In the genomic region with DNA sequence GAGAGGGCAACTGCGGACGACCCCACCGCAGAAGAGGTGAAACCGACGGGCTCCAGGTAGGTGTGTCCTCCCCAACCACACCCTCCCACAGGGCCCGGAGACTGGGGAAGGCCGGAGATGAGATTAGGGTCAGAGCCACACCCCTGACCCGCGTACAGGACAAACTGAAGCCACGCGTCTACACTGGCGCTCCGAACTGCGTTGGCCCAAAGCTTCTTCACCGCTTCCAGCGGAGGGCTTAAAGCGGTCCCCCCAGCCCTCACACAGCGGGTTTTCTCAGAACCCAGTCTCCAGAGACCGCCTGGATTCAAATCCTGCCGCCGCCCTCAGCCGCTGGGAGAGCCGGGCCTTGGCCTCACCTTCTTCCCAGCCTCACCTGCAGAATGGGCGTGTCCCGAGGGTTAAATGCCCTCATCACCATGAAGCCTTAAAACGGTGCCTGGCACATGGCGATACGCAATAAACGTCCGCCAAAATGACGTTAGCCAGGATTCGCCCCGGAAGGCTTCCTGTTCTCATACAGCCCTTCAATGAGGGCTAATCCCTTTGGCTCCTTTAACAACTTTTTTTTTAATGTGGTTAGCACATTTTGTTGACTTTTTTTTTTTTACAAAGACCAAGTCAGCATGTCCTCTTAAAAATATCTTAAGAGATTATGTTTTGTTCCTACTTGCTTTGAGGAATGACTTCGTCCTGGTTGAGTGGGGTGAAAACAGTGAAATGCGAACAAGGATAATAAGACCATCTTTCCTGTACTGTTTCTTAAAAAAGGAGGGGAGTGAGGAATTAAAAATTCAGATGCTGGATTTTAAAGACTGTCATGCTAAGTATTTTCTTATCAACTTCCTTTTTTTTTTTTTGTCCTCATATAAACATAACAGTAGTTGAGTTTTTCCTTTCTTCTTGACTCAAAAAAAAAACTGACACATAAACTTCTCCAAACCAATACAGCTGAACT, we compare ENCODE assay signal across 1 cellular context.
TF ChIP-seq lines count a peak whose summit lies in the region.

No MANE protein-coding gene starts in this region.

TF ChIP-seq in K562, 482 proteins besides CTCF, POLR2A, EP300 and RAD21 (continued from another document and continues in another):
- TF ChIP-seq, protein P1, sequence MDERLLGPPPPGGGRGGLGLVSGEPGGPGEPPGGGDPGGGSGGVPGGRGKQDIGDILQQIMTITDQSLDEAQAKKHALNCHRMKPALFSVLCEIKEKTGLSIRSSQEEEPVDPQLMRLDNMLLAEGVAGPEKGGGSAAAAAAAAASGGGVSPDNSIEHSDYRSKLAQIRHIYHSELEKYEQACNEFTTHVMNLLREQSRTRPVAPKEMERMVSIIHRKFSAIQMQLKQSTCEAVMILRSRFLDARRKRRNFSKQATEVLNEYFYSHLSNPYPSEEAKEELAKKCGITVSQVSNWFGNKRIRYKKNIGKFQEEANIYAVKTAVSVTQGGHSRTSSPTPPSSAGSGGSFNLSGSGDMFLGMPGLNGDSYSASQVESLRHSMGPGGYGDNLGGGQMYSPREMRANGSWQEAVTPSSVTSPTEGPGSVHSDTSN (CRISPR knock-in tag; IDR thresholded peaks at IDR 0.05; ENCODE audit: low read depth) = no peak
- TF ChIP-seq, protein P1 (tag; conservative IDR thresholded peaks at IDR 0.05; ENCODE audit: low read depth) = no peak
- TF ChIP-seq CHD2 (IDR thresholded peaks at IDR 0.05; ENCODE audit: low read depth, low read length) (no peak), KLF13 (tag; IDR thresholded peaks at IDR 0.05; ENCODE audit: borderline replicate concordance, low read depth) (peak; percentile 69), TRIM24 (IDR thresholded peaks at IDR 0.05) (no peak; a peak in 1 of 4 replicates), GABPB2 (CRISPR knock-in tag; conservative IDR thresholded peaks at IDR 0.05) (no peak), IFI16 (CRISPR knock-in tag; IDR thresholded peaks at IDR 0.05) (no peak), ZNF444 (CRISPR knock-in tag; IDR thresholded peaks at IDR 0.05) (no peak), CHD1 (IDR thresholded peaks at IDR 0.05; ENCODE audit: low read length) (no peak), TAL1 (IDR thresholded peaks at IDR 0.05) (no peak), ETV6 (IDR thresholded peaks at IDR 0.05; ENCODE audit: borderline replicate concordance in 1 of 2, low read depth in 2 of 2, low read length in 1 of 2) (peak in 1 of 2 experiments; percentile 39; a peak in 1 of 4 replicates), ETV6 (CRISPR knock-in tag; IDR thresholded peaks at IDR 0.05; ENCODE audit: borderline replicate concordance) (no peak), NCOA4 (IDR thresholded peaks at IDR 0.05; ENCODE audit: partially characterized antibody) (no peak), ZNF354B (CRISPR knock-in tag; IDR thresholded peaks at IDR 0.05) (no peak), NCOA6 (IDR thresholded peaks at IDR 0.05) (no peak), NR1H2 (CRISPR knock-in tag; IDR thresholded peaks at IDR 0.05) (no peak), ZNF717 (CRISPR knock-in tag; IDR thresholded peaks at IDR 0.05) (no peak), ZNF134 (CRISPR knock-in tag; conservative IDR thresholded peaks at IDR 0.05) (no peak), FOXA3 (CRISPR knock-in tag; conservative IDR thresholded peaks at IDR 0.05 in 1 of 2, IDR thresholded peaks at IDR 0.05 in 1 of 2) (no peak), PHB (CRISPR knock-in tag; IDR thresholded peaks at IDR 0.05) (no peak), YY1 (IDR thresholded peaks at IDR 0.05; ENCODE audit: borderline replicate concordance in 1 of 3, control insufficient read depth in 1 of 3, extremely low read depth in 1 of 3, insufficient read depth in 3 of 3, insufficient read length in 1 of 3, insufficient replicate concordance in 2 of 3, low read depth in 1 of 3, low read length in 2 of 3) (peak in 1 of 3 experiments; percentile 2), TARDBP (IDR thresholded peaks at IDR 0.05) (peak; percentile 56; the same call in 1 of the 2 replicates), KAT2B (IDR thresholded peaks at IDR 0.05; ENCODE audit: low read depth, low read length) (no peak), SREBF2 (CRISPR knock-in tag; IDR thresholded peaks at IDR 0.05) (no peak), ATF1 (CRISPR knock-in tag; IDR thresholded peaks at IDR 0.05) (no peak), ATF1 (tag; IDR thresholded peaks at IDR 0.05) (peak; percentile 86), ZNF124 (CRISPR knock-in tag; IDR thresholded peaks at IDR 0.05) (no peak), ELF1 (tag; IDR thresholded peaks at IDR 0.05) (no peak), CXXC5 (CRISPR knock-in tag; IDR thresholded peaks at IDR 0.05) (peak; percentile 81), HMG20B (CRISPR knock-in tag; IDR thresholded peaks at IDR 0.05) (no peak), ZNF184 (CRISPR knock-in tag; IDR thresholded peaks at IDR 0.05) (no peak), RBM14 (IDR thresholded peaks at IDR 0.05; ENCODE audit: borderline replicate concordance, insufficient read depth, low read depth, low read length) (no peak), RFX5 (IDR thresholded peaks at IDR 0.05; ENCODE audit: low read depth, low read length) (no peak), NFIX (CRISPR knock-in tag; IDR thresholded peaks at IDR 0.05; ENCODE audit: low read depth) (no peak), ZNF76 (CRISPR knock-in tag; IDR thresholded peaks at IDR 0.05; ENCODE audit: borderline replicate concordance) (no peak), ASH1L (IDR thresholded peaks at IDR 0.05; ENCODE audit: borderline replicate concordance, low read depth, partially characterized antibody) (no peak), STAG1 (CRISPR knock-in tag; IDR thresholded peaks at IDR 0.05; ENCODE audit: borderline replicate concordance) (no peak)
- TF ChIP-seq, protein P2, sequence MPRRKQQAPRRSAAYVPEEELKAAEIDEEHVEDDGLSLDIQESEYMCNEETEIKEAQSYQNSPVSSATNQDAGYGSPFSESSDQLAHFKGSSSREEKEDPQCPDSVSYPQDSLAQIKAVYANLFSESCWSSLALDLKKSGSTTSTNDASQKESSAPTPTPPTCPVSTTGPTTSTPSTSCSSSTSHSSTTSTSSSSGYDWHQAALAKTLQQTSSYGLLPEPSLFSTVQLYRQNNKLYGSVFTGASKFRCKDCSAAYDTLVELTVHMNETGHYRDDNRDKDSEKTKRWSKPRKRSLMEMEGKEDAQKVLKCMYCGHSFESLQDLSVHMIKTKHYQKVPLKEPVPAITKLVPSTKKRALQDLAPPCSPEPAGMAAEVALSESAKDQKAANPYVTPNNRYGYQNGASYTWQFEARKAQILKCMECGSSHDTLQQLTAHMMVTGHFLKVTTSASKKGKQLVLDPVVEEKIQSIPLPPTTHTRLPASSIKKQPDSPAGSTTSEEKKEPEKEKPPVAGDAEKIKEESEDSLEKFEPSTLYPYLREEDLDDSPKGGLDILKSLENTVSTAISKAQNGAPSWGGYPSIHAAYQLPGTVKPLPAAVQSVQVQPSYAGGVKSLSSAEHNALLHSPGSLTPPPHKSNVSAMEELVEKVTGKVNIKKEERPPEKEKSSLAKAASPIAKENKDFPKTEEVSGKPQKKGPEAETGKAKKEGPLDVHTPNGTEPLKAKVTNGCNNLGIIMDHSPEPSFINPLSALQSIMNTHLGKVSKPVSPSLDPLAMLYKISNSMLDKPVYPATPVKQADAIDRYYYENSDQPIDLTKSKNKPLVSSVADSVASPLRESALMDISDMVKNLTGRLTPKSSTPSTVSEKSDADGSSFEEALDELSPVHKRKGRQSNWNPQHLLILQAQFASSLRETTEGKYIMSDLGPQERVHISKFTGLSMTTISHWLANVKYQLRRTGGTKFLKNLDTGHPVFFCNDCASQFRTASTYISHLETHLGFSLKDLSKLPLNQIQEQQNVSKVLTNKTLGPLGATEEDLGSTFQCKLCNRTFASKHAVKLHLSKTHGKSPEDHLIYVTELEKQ (CRISPR knock-in tag; IDR thresholded peaks at IDR 0.05) = no peak
- TF ChIP-seq, protein P3, sequence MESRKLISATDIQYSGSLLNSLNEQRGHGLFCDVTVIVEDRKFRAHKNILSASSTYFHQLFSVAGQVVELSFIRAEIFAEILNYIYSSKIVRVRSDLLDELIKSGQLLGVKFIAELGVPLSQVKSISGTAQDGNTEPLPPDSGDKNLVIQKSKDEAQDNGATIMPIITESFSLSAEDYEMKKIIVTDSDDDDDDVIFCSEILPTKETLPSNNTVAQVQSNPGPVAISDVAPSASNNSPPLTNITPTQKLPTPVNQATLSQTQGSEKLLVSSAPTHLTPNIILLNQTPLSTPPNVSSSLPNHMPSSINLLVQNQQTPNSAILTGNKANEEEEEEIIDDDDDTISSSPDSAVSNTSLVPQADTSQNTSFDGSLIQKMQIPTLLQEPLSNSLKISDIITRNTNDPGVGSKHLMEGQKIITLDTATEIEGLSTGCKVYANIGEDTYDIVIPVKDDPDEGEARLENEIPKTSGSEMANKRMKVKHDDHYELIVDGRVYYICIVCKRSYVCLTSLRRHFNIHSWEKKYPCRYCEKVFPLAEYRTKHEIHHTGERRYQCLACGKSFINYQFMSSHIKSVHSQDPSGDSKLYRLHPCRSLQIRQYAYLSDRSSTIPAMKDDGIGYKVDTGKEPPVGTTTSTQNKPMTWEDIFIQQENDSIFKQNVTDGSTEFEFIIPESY (CRISPR knock-in tag; IDR thresholded peaks at IDR 0.05) = no peak; the same call in 1 of the 2 replicates
- TF ChIP-seq, protein P4, sequence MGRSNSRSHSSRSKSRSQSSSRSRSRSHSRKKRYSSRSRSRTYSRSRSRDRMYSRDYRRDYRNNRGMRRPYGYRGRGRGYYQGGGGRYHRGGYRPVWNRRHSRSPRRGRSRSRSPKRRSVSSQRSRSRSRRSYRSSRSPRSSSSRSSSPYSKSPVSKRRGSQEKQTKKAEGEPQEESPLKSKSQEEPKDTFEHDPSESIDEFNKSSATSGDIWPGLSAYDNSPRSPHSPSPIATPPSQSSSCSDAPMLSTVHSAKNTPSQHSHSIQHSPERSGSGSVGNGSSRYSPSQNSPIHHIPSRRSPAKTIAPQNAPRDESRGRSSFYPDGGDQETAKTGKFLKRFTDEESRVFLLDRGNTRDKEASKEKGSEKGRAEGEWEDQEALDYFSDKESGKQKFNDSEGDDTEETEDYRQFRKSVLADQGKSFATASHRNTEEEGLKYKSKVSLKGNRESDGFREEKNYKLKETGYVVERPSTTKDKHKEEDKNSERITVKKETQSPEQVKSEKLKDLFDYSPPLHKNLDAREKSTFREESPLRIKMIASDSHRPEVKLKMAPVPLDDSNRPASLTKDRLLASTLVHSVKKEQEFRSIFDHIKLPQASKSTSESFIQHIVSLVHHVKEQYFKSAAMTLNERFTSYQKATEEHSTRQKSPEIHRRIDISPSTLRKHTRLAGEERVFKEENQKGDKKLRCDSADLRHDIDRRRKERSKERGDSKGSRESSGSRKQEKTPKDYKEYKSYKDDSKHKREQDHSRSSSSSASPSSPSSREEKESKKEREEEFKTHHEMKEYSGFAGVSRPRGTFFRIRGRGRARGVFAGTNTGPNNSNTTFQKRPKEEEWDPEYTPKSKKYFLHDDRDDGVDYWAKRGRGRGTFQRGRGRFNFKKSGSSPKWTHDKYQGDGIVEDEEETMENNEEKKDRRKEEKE (IDR thresholded peaks at IDR 0.05; ENCODE audit: borderline replicate concordance in 1 of 2, control insufficient read depth in 1 of 2, low read depth in 2 of 2, low read length in 1 of 2) = no peak
- TF ChIP-seq, protein P5, sequence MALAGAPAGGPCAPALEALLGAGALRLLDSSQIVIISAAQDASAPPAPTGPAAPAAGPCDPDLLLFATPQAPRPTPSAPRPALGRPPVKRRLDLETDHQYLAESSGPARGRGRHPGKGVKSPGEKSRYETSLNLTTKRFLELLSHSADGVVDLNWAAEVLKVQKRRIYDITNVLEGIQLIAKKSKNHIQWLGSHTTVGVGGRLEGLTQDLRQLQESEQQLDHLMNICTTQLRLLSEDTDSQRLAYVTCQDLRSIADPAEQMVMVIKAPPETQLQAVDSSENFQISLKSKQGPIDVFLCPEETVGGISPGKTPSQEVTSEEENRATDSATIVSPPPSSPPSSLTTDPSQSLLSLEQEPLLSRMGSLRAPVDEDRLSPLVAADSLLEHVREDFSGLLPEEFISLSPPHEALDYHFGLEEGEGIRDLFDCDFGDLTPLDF (CRISPR knock-in tag; IDR thresholded peaks at IDR 0.05) = peak; percentile 52; the same call in 1 of the 2 replicates
- TF ChIP-seq, protein P6, sequence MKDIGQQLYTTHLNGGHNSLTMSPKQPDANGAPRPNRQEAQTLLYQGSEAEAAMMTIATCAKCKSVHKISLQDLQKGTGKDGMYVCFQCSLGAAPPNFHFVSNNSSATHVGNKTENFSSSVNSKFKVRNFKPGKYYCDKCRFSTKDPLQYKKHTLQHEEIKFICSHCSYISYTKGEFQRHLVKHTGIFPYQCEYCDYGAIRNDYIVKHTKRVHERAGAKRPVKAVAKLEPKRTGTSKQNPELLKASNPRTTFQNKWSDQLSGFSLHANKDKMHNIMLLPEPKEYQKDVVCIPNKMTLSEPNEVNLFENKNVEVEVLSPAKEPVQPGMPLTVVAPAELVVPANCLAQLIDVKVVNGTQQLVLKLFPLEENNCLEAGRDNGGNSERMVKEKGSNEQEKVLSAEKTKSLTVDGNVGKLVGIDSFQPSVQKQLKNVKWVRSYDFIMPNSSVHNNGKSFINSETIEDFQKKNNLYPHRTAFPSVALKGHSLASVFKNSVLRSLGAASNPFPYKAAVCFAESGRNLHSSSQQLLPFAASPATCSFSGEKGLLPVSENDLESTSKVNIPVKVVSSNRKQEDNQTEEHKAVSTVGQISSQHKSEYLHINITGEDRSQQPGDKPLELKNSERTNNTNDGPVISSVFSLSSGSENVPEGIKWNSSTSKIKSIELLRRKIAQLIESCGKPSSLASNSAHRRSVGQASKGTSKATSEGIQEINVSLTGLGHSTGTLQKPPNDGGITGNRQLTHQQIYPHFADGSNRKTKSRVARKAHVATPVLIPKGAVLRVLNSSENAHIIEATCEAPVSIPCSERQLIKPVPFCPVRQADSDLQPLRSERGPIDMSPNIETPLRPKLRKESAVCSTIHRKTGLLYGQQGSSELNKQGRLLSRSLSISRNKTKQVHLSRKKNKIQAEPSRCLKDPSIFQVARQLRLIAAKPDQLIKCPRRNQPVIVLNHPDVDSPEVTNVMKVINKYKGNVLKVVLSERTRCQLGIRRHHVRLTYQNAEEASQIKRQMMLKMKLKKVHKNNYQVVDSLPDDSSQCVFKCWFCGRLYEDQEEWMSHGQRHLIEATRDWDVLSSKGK (CRISPR knock-in tag; IDR thresholded peaks at IDR 0.05) = no peak
- TF ChIP-seq, protein P7, sequence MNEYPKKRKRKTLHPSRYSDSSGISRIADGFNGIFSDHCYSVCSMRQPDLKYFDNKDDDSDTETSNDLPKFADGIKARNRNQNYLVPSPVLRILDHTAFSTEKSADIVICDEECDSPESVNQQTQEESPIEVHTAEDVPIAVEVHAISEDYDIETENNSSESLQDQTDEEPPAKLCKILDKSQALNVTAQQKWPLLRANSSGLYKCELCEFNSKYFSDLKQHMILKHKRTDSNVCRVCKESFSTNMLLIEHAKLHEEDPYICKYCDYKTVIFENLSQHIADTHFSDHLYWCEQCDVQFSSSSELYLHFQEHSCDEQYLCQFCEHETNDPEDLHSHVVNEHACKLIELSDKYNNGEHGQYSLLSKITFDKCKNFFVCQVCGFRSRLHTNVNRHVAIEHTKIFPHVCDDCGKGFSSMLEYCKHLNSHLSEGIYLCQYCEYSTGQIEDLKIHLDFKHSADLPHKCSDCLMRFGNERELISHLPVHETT (CRISPR knock-in tag; conservative IDR thresholded peaks at IDR 0.05 in 1 of 2, IDR thresholded peaks at IDR 0.05 in 1 of 2) = peak in 1 of 2 experiments; percentile 49; a peak in 1 of 4 replicates
